Comparison of ENCODE assay signal across 19 cellular contexts in genomic region chr5:5667136-5667554, GRCh38.
"Had no signal": no experiment of that assay in that cellular context is flagged by ENCODE, and none has a peak within 500 bp of the region (broad histone marks: within the 10 kb centered on the region; RNA-seq: fewer than 3 reads in every experiment).

No MANE protein-coding gene starts in this region.

- DNase-seq: activated CD4-positive, alpha-beta memory T cell treated with anti-CD3 and anti-CD28 coated beads, Interleukin-2, amount 10 ng/mL, durations not matched to agents 7 days and 5 days; activated CD4-positive, alpha-beta T cell treated with anti-CD3 and anti-CD28 coated beads for 48 hours; activated naive CD4-positive, alpha-beta T cell treated with Interleukin-2 at 50 U/mL for 16 hours; activated T-cell treated with anti-CD3 and anti-CD28 coated beads, Interleukin-2, amount 50 U/mL, for 24 hours; effector CD4-positive, alpha-beta T cell; natural killer cell; ovary; psoas muscle; right cardiac atrium; stimulated activated CD4-positive, alpha-beta T cell treated with anti-CD3 and anti-CD28 coated beads, Interleukin-15, amount 100 ng/mL, for 24 hours; stimulated activated CD4-positive, alpha-beta T cell treated with anti-CD3 and anti-CD28 coated beads, Interleukin-4, amount 100 ng/mL, for 24 hours; upper lobe of left lung had no signal

- H3K9me3 ChIP-seq: ovary, psoas muscle, thoracic aorta, upper lobe of left lung had no signal

- H3K4me1 ChIP-seq: psoas muscle, upper lobe of left lung had no signal

- H3K27ac Mint-ChIP-seq: activated CD4-positive, alpha-beta memory T cell treated with anti-CD3 and anti-CD28 coated beads, Interleukin-2, amount 10 ng/mL, durations not matched to agents 7 days and 5 days; activated T-cell treated with anti-CD3 and anti-CD28 coated beads, Interleukin-2, amount 50 U/mL, for 24 hours; activated T-helper 2 cell treated with anti-CD3 and anti-CD28 coated beads, Interferon-gamma antibody, Interleukin-2, Interleukin-4, amounts not matched to agents 10 μg/mL and 5 μg/mL and 100 μg/mL, durations not matched to agents 14 hours and 24 hours and 36 hours; memory B cell; natural killer cell; stimulated activated effector memory CD8-positive, alpha-beta T cell treated with anti-CD3 and anti-CD28 coated beads, Interleukin-12 subunit alpha, Interleukin-12 subunit beta, amount 100 ng/mL, for 72 hours; T-helper 2 cell treated with Interferon-gamma antibody and Interleukin-4, amounts not matched to agents 5 μg/mL and 100 μg/mL, for 36 hours; WTC11 had no signal

- H3K4me3 ChIP-seq: coronary artery, ovary, psoas muscle, thoracic aorta, upper lobe of left lung had no signal

- H3K4me3 Mint-ChIP-seq: activated CD4-positive, alpha-beta memory T cell treated with anti-CD3 and anti-CD28 coated beads, Interleukin-2, amount 10 ng/mL, durations not matched to agents 7 days and 5 days; activated T-cell treated with anti-CD3 and anti-CD28 coated beads, Interleukin-2, amount 50 U/mL, for 24 hours; memory B cell; natural killer cell; stimulated activated effector memory CD8-positive, alpha-beta T cell treated with anti-CD3 and anti-CD28 coated beads, Interleukin-12 subunit alpha, Interleukin-12 subunit beta, amount 100 ng/mL, for 72 hours; T-helper 2 cell treated with Interferon-gamma antibody and Interleukin-4, amounts not matched to agents 5 μg/mL and 100 μg/mL, for 36 hours; WTC11 had no signal

- ATAC-seq: natural killer cell, psoas muscle, right cardiac atrium, WTC11 had no signal

- H3K36me3 ChIP-seq: ovary, thoracic aorta, upper lobe of left lung had no signal

- H3K9me3 Mint-ChIP-seq: activated CD4-positive, alpha-beta memory T cell treated with anti-CD3 and anti-CD28 coated beads, Interleukin-2, amount 10 ng/mL, durations not matched to agents 7 days and 5 days; activated T-cell treated with anti-CD3 and anti-CD28 coated beads, Interleukin-2, amount 50 U/mL, for 24 hours; activated T-helper 2 cell treated with anti-CD3 and anti-CD28 coated beads, Interferon-gamma antibody, Interleukin-2, Interleukin-4, amounts not matched to agents 10 μg/mL and 5 μg/mL and 100 μg/mL, durations not matched to agents 14 hours and 24 hours and 36 hours; natural killer cell; stimulated activated effector memory CD8-positive, alpha-beta T cell treated with anti-CD3 and anti-CD28 coated beads, Interleukin-12 subunit alpha, Interleukin-12 subunit beta, amount 100 ng/mL, for 72 hours; T-helper 2 cell treated with Interferon-gamma antibody and Interleukin-4, amounts not matched to agents 5 μg/mL and 100 μg/mL, for 36 hours had no signal

- H3K27me3 ChIP-seq: ovary, upper lobe of left lung had no signal

- H3K36me3 Mint-ChIP-seq: natural killer cell; stimulated activated effector memory CD8-positive, alpha-beta T cell treated with anti-CD3 and anti-CD28 coated beads, Interleukin-12 subunit alpha, Interleukin-12 subunit beta, amount 100 ng/mL, for 72 hours; WTC11 had no signal

- H3K4me1 Mint-ChIP-seq: activated CD4-positive, alpha-beta memory T cell treated with anti-CD3 and anti-CD28 coated beads, Interleukin-2, amount 10 ng/mL, durations not matched to agents 7 days and 5 days; natural killer cell; stimulated activated effector memory CD8-positive, alpha-beta T cell treated with anti-CD3 and anti-CD28 coated beads, Interleukin-12 subunit alpha, Interleukin-12 subunit beta, amount 100 ng/mL, for 72 hours had no signal
